ENCODE assay signal across 35 cellular contexts in genomic region chr7:47943676-47944474, GRCh38. TPM values are rescaled to one million over a fixed set of nuclear protein-coding genes. Genes with fewer than 3 reads are reported as not detected.
DNase-seq lines count a peak whose midpoint lies in the region; ATAC-seq and TF ChIP-seq lines count a peak whose summit lies in the region.
"Had no signal": no experiment of that assay in that cellular context is flagged by ENCODE, and none has a peak within 500 bp of the region (broad histone marks: within the 10 kb centered on the region; RNA-seq: fewer than 3 reads in every experiment).

No MANE protein-coding gene starts in this region.

- TF ChIP-seq CTCF in SK-N-SH (IDR thresholded peaks at IDR 0.05) (no peak), HFFc6 (IDR thresholded peaks at IDR 0.05) (no peak), neural progenitor cell (IDR thresholded peaks at IDR 0.05) (no peak)

- H3K9me2 ChIP-seq in SK-N-SH, result no peaks in the 10 kb centered on the region

- H3K4me1 Mint-ChIP-seq in HFFc6 (ENCODE audit: low read depth) (peaks cover 56% of the 10 kb centered on the region), neural progenitor cell (peaks cover 27% of the 10 kb centered on the region)
- peaks cover 42% of the 10 kb centered on the region for H3K4me1 Mint-ChIP-seq in dendritic cell treated with granulocyte-macrophage colony-stimulating factor and Interleukin-4, amounts not matched to agents 40 ng/mL and 50 ng/mL, for 4 days (ENCODE audit: low read depth)
- H3K4me1 Mint-ChIP-seq: activated naive CD4-positive, alpha-beta T cell treated with anti-CD3 and anti-CD28 coated beads, Interleukin-2, amount 50 U/mL, for 24 hours had no signal

- H3K4me3 ChIP-seq in SK-N-SH (ENCODE audit: low read depth in 2 of 2, low read length in 1 of 2), result no peak overlapping the region
- no peak overlapping the region for H3K4me3 ChIP-seq in neural progenitor cell
- H3K4me3 ChIP-seq in SJCRH30, result no peak overlapping the region
- H3K4me3 ChIP-seq: GM23338, lung, mucosa of descending colon, suprapubic skin, upper lobe of right lung had no signal

- H3K27ac ChIP-seq in SK-N-SH (ENCODE audit: low read depth in 2 of 2, low read length in 1 of 2) (peak overlapping the region in 1 of 2 experiments; percentile 90; a peak in 2 of 4 replicates), neural progenitor cell (no peak overlapping the region), SJCRH30 (no peak overlapping the region)
- H3K27ac ChIP-seq: 22Rv1, C4-2B, parathyroid adenoma, suprapubic skin, VCaP had no signal

- no peaks in the 10 kb centered on the region for H3K79me2 ChIP-seq in SK-N-SH (ENCODE audit: insufficient read depth)
- no peaks in the 10 kb centered on the region for H3K79me2 ChIP-seq in neural progenitor cell (ENCODE audit: low read depth)
- H3K79me2 ChIP-seq: parathyroid adenoma had no signal

- peak overlapping the region; percentile 43; the same call in 1 of the 2 replicates for H2AFZ ChIP-seq in SK-N-SH (ENCODE audit: low read depth)
- no peak overlapping the region for H2AFZ ChIP-seq in neural progenitor cell (replicated peaks)
- H2AFZ ChIP-seq: GM23338, parathyroid adenoma had no signal

- H3F3A ChIP-seq in SK-N-SH (replicated peaks; ENCODE audit: insufficient read depth), result peaks cover 17% of the 10 kb centered on the region
- H3F3A ChIP-seq in neural progenitor cell (ENCODE audit: low read depth), result no peaks in the 10 kb centered on the region

- H3K4me3 Mint-ChIP-seq in HFFc6 (no peak overlapping the region), neural progenitor cell (no peak overlapping the region)
- no peak overlapping the region for H3K4me3 Mint-ChIP-seq in dendritic cell treated with granulocyte-macrophage colony-stimulating factor and Interleukin-4, amounts not matched to agents 40 ng/mL and 50 ng/mL, for 4 days
- H3K4me3 Mint-ChIP-seq: activated naive CD4-positive, alpha-beta T cell treated with anti-CD3 and anti-CD28 coated beads, Interleukin-2, amount 50 U/mL, for 24 hours; GM23338; nephron had no signal

- CTCF ChIA-PET in SK-N-SH (lab: Yijun Ruan, JAX), result interaction anchor here (0.7 to 12.4 kb wide), 37 partner anchors 10 to 685 kb away, joined by 3 to 221 read pairs (median 8); partner anchors contain the start of gene HUS1

- intact Hi-C loops in dendritic cell treated with granulocyte-macrophage colony-stimulating factor and Interleukin-4, amounts not matched to agents 40 ng/mL and 50 ng/mL, for 4 days (cut with micrococcal nuclease), result loop anchor here (2.0 to 10.0 kb wide), 2 partner anchors 25 to 61 kb away; no protein-coding TSS in a partner anchor

- H4K20me1 ChIP-seq in SK-N-SH (ENCODE audit: insufficient read depth), result no peaks in the 10 kb centered on the region
- H4K20me1 ChIP-seq in neural progenitor cell (ENCODE audit: low read depth), result no peaks in the 10 kb centered on the region

- no peak for TF ChIP-seq EP300 in SK-N-SH (IDR thresholded peaks at IDR 0.05; ENCODE audit: borderline replicate concordance in 1 of 2, low read depth in 1 of 2, low read length in 1 of 2)

- WGBS in SK-N-SH (ENCODE audit: low lambda C conversion rate), result 91% methylated on average over 8 of the region's 8 CpGs

- peak overlapping the region; percentile 50 for H3K27ac Mint-ChIP-seq in HFFc6
- H3K27ac Mint-ChIP-seq in dendritic cell treated with granulocyte-macrophage colony-stimulating factor and Interleukin-4, amounts not matched to agents 40 ng/mL and 50 ng/mL, for 4 days, result peak overlapping the region; percentile 33
- H3K27ac Mint-ChIP-seq in neural progenitor cell, result peak overlapping the region; percentile 86
- H3K27ac Mint-ChIP-seq: activated naive CD4-positive, alpha-beta T cell treated with anti-CD3 and anti-CD28 coated beads, Interleukin-2, amount 50 U/mL, for 24 hours; activated T-helper 2 cell treated with anti-CD3 and anti-CD28 coated beads, Interferon-gamma antibody, Interleukin-2, Interleukin-4, amounts not matched to agents 10 μg/mL and 5 μg/mL and 100 μg/mL, durations not matched to agents 14 hours and 24 hours and 36 hours; GM23338 had no signal

- POLR2A ChIA-PET in SK-N-SH (lab: Yijun Ruan, JAX), result no interaction called here

- H3K9ac ChIP-seq in SK-N-SH (no peak overlapping the region), neural progenitor cell (no peak overlapping the region)
- H3K9ac ChIP-seq: parathyroid adenoma had no signal

- no peak for TF ChIP-seq RAD21 in SK-N-SH (IDR thresholded peaks at IDR 0.05; ENCODE audit: low read length)

- DNase-seq in SK-N-SH (peak; percentile 58), HFFc6 (no peak), neural progenitor cell (ENCODE audit: low spot score) (no peak), SJCRH30 (no peak), DMS 273 (lab: John Stamatoyannopoulos, UW; ENCODE audit: unreplicated experiment) (no peak)
- no peak for DNase-seq in stimulated activated CD4-positive, alpha-beta T cell treated with anti-CD3 and anti-CD28 coated beads, Interleukin-4, amount 100 ng/mL, for 4 hours
- DNase-seq: activated CD4-positive, alpha-beta T cell treated with anti-CD3 and anti-CD28 coated beads for 4 hours; activated CD8-positive, alpha-beta memory T cell treated with anti-CD3 and anti-CD28 coated beads for 24 hours; activated T-cell treated with anti-CD3 and anti-CD28 coated beads for 4 hours; amygdala; Caco-2; DMS79; KBM-7; mucosa of descending colon; NCI-H1105 treated with DMSO at 0.1 percent for 48 hours; NCI-H1930; NCI-H510A treated with DMSO at 0.1 percent for 48 hours; OCI-M1; retina; small intestine; stimulated activated naive CD4-positive, alpha-beta T cell; T1000; upper lobe of right lung had no signal

- H3K27me3 Mint-ChIP-seq in HFFc6 (ENCODE audit: insufficient read depth) (peaks cover 3% of the 10 kb centered on the region; the same call in 1 of the 2 replicates), neural progenitor cell (ENCODE audit: insufficient read depth, low read depth) (peaks cover 8% of the 10 kb centered on the region)
- H3K27me3 Mint-ChIP-seq in dendritic cell treated with granulocyte-macrophage colony-stimulating factor and Interleukin-4, amounts not matched to agents 40 ng/mL and 50 ng/mL, for 4 days, result peaks cover 6% of the 10 kb centered on the region
- H3K27me3 Mint-ChIP-seq: activated naive CD4-positive, alpha-beta T cell treated with anti-CD3 and anti-CD28 coated beads, Interleukin-2, amount 50 U/mL, for 24 hours had no signal

- H3K4me2 ChIP-seq in SK-N-SH (no peak overlapping the region), neural progenitor cell (no peak overlapping the region)
- H3K4me2 ChIP-seq: GM23338 had no signal

- H3K9me3 Mint-ChIP-seq in HFFc6 (no peaks in the 10 kb centered on the region), neural progenitor cell (no peaks in the 10 kb centered on the region)
- H3K9me3 Mint-ChIP-seq in dendritic cell treated with granulocyte-macrophage colony-stimulating factor and Interleukin-4, amounts not matched to agents 40 ng/mL and 50 ng/mL, for 4 days, result no peaks in the 10 kb centered on the region
- H3K9me3 Mint-ChIP-seq: activated naive CD4-positive, alpha-beta T cell treated with anti-CD3 and anti-CD28 coated beads, Interleukin-2, amount 50 U/mL, for 24 hours; activated T-helper 2 cell treated with anti-CD3 and anti-CD28 coated beads, Interferon-gamma antibody, Interleukin-2, Interleukin-4, amounts not matched to agents 10 μg/mL and 5 μg/mL and 100 μg/mL, durations not matched to agents 14 hours and 24 hours and 36 hours; GM23338; nephron had no signal

- no peaks in the 10 kb centered on the region for H3K36me3 Mint-ChIP-seq in HFFc6 (ENCODE audit: low read depth)
- H3K36me3 Mint-ChIP-seq in dendritic cell treated with granulocyte-macrophage colony-stimulating factor and Interleukin-4, amounts not matched to agents 40 ng/mL and 50 ng/mL, for 4 days (ENCODE audit: low read depth), result no peaks in the 10 kb centered on the region
- no peaks in the 10 kb centered on the region for H3K36me3 Mint-ChIP-seq in neural progenitor cell
- H3K36me3 Mint-ChIP-seq: activated naive CD4-positive, alpha-beta T cell treated with anti-CD3 and anti-CD28 coated beads, Interleukin-2, amount 50 U/mL, for 24 hours had no signal

- H3K36me3 ChIP-seq in SK-N-SH (replicated peaks in 1 of 2; ENCODE audit: control insufficient read depth in 1 of 2, insufficient read depth in 2 of 2, low read length in 1 of 2) (no peaks in the 10 kb centered on the region), neural progenitor cell (no peaks in the 10 kb centered on the region), SJCRH30 (no peaks in the 10 kb centered on the region)
- H3K36me3 ChIP-seq: suprapubic skin, upper lobe of right lung had no signal

- H3K9me3 ChIP-seq in SK-N-SH (no peaks in the 10 kb centered on the region), neural progenitor cell (ENCODE audit: low read depth) (no peaks in the 10 kb centered on the region), SJCRH30 (replicated peaks) (no peaks in the 10 kb centered on the region)
- H3K9me3 ChIP-seq: Caco-2, mucosa of descending colon, suprapubic skin, upper lobe of right lung had no signal

- no peak for ATAC-seq in SK-N-SH treated with all-trans-retinoic acid at 6 μM for 48 hours
- ATAC-seq: mucosa of descending colon, upper lobe of right lung had no signal

- H3K27me3 ChIP-seq in SK-N-SH (ENCODE audit: insufficient read depth) (no peaks in the 10 kb centered on the region), neural progenitor cell (no peaks in the 10 kb centered on the region), SJCRH30 (no peaks in the 10 kb centered on the region)
- H3K27me3 ChIP-seq: suprapubic skin, upper lobe of right lung had no signal

- H3K4me1 ChIP-seq in SK-N-SH (ENCODE audit: control insufficient read depth in 1 of 2, insufficient read depth in 2 of 2, low read depth in 1 of 2, low read length in 1 of 2) (peaks cover 25 to 37% of the 10 kb centered on the region in 2 experiments), neural progenitor cell (no peaks in the 10 kb centered on the region), SJCRH30 (peaks cover 19% of the 10 kb centered on the region)
- H3K4me1 ChIP-seq: parathyroid adenoma had no signal

TF ChIP-seq in SK-N-SH, 30 proteins besides CTCF, POLR2A, EP300 and RAD21 (continues in another document):
- peak; percentile 21; the same call in 1 of the 2 replicates for TF ChIP-seq RCOR1 (IDR thresholded peaks at IDR 0.05; ENCODE audit: low read length)

RNA-seq across cellular contexts. Expression of gene PKD1L1, which starts 4.4 kb away (rescaled TPM):
- polyA plus RNA-seq in SK-N-SH (2012; rRNA removed), result 0.10 TPM in 2 replicates
- 0.08 and 0.16 TPM in 2 replicates for polyA plus RNA-seq in SK-N-SH (2012; cell fraction: cytosol; rRNA removed)
- polyA plus RNA-seq in SK-N-SH (2012; cell fraction: nucleus; rRNA removed), result 0.06 and 0.12 TPM in 2 replicates
- total RNA-seq in HFFc6 (2021; fragmentation: NEBNext Ultra II Directional; extraction: Animal tissue kit (Norgen Biotek cat#: 25700)), result under 1 TPM in 2 of 6 experiments, not detected in 4; 0.03 to 0.14 TPM
- total RNA-seq in neural progenitor cell (ENCODE audit: low replicate concordance), result 0.07 and 0.09 TPM in 2 replicates
- total RNA-seq in SJCRH30 (2014; rRNA removed; shearing (Covaris generic)), result 0.02 and 0.03 TPM in 2 replicates
- polyA plus RNA-seq: GM23338 had no signal

RNA-seq across cellular contexts. Expression of gene HUS1, which starts 35.5 kb away (rescaled TPM):
- 17.8 and 22.9 TPM in 2 replicates for polyA plus RNA-seq in SK-N-SH (2012; rRNA removed)
- 23.4 and 25.8 TPM in 2 replicates for polyA plus RNA-seq in SK-N-SH (2012; cell fraction: cytosol; rRNA removed)
- 13.7 and 23.4 TPM in 2 replicates for polyA plus RNA-seq in SK-N-SH (2012; cell fraction: nucleus; rRNA removed)
- total RNA-seq in HFFc6 (2021; fragmentation: NEBNext Ultra II Directional; extraction: Animal tissue kit (Norgen Biotek cat#: 25700)), result 10 to 100 TPM; 27.8 to 39.2 (median 34.6) TPM
- 31.2 and 48.7 TPM in 2 replicates for total RNA-seq in neural progenitor cell (ENCODE audit: low replicate concordance)
- 31.7 and 38.7 TPM in 2 replicates for total RNA-seq in SJCRH30 (2014; rRNA removed; shearing (Covaris generic))

Comparison
In these comparisons a context has a peak if more than half of its experiments do, and no peak if none do; other contexts are left out.
1. H3K27ac Mint-ChIP-seq: peak in every context shown above with its lines; median percentile 86 in neural progenitor cell; 50 in HFFc6; 33 in dendritic cell treated with granulocyte-macrophage colony-stimulating factor and Interleukin-4, amounts not matched to agents 40 ng/mL and 50 ng/mL, for 4 days.